In the genomic region with DNA sequence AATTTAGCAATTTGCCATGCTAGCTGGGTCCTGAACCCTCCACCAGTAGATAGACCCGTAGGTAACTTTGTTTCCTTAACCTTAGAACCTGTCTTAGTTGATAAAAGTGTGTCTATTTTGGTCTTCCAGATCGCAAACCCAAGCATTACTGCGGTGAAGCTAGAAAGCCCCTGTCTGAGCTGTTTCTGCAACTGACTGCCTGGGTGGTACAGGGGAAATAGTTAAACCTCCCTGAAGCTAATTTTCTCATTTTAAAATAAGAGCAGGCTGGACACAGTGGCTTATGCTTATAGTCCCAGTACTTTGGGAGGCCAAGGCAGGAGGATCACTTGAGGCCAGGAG, we compare ENCODE assay signal across 12 cellular contexts.
DNase-seq lines count a peak whose midpoint lies in the region; ATAC-seq, FAIRE-seq and TF ChIP-seq lines count a peak whose summit lies in the region.
"Had no signal": no experiment of that assay in that cellular context is flagged by ENCODE, and none has a peak within 500 bp of the region (broad histone marks: within the 10 kb centered on the region; RNA-seq: fewer than 3 reads in every experiment).

No MANE protein-coding gene starts in this region.

- no peak overlapping the region for H3K4me2 ChIP-seq in A549
- H3K4me2 ChIP-seq in KMS-11 = peak overlapping the region; percentile 36

- CTCF ChIA-PET in A549 (lab: Yijun Ruan, JAX) = interaction anchor here (0.6 to 6.5 kb wide), 9 partner anchors 9 to 342 kb away, joined by 3 to 32 read pairs (median 3); no protein-coding TSS in a partner anchor
- CTCF ChIA-PET in naive thymus-derived CD4-positive, alpha-beta T cell (lab: Charles Lee) = interaction anchor here (1.0 kb wide), 1 partner anchor 466 kb away, joined by 3 read pairs; no protein-coding TSS in a partner anchor

- 0 out of 2 replicates have a peak overlapping the region, but pooled peaks have one; percentile 4 for H2AFZ ChIP-seq in KMS-11 (ENCODE audit: low read depth)

- no peak overlapping the region for H3K4me3 Mint-ChIP-seq in naive thymus-derived CD4-positive, alpha-beta T cell

- H3K4me1 ChIP-seq in A549 (peaks cover 50% of the 10 kb centered on the region), KMS-11 (ENCODE audit: low read depth, poor library complexity, severe bottlenecking) (peaks cover 70% of the 10 kb centered on the region)
- H3K4me1 ChIP-seq in naive thymus-derived CD4-positive, alpha-beta T cell (ENCODE audit: control insufficient read depth in 2 of 2, insufficient read depth in 2 of 2, low read length in 2 of 2) = peaks cover 0 to 10% of the 10 kb centered on the region in 2 donors

- 83% methylated on average over 3 of the region's 3 CpGs for WGBS in A549 (ENCODE audit: missing lambda C conversion rate)

- TF ChIP-seq POLR2A in A549 (IDR thresholded peaks at IDR 0.05; ENCODE audit: low read length) = no peak

- no peaks in the 10 kb centered on the region for H4K20me1 ChIP-seq in KMS-11 (ENCODE audit: insufficient read depth)

- no peak for FAIRE-seq in A549 (lab: Jason Lieb, UNC)
- FAIRE-seq: A204.1 had no signal

- no peaks in the 10 kb centered on the region for H3K9me3 ChIP-seq in A549
- H3K9me3 ChIP-seq in naive thymus-derived CD4-positive, alpha-beta T cell (ENCODE audit: control insufficient read depth in 2 of 3, low read length in 3 of 3) = no peaks in the 10 kb centered on the region
- H3K9me3 ChIP-seq: sigmoid colon had no signal

- H3K27ac ChIP-seq in A549 = peak overlapping the region; percentile 72 to 78; a peak in 4 of 6 replicates
- peak overlapping the region; percentile 78 for H3K27ac ChIP-seq in KMS-11
- no peak overlapping the region for H3K27ac ChIP-seq in naive thymus-derived CD4-positive, alpha-beta T cell (ENCODE audit: low read depth, low read length)
- H3K27ac ChIP-seq: sigmoid colon had no signal

- H3K27ac Mint-ChIP-seq in naive thymus-derived CD4-positive, alpha-beta T cell = no peak overlapping the region

- no peak for DNase-seq in A549 (ENCODE audit: low read depth in 1 of 2, low spot score in 1 of 2)
- no peak for DNase-seq in NCI-H82 (lab: John Stamatoyannopoulos, UW)
- no peak for DNase-seq in GM19238 (ENCODE audit: insufficient read length, low spot score)
- no peak for DNase-seq in stimulated activated CD4-positive, alpha-beta T cell treated with anti-CD3 and anti-CD28 coated beads, Interleukin-2, amount 100 ng/mL, for 24 hours
- no peak for DNase-seq in naive thymus-derived CD4-positive, alpha-beta T cell
- DNase-seq: central memory CD4-positive, alpha-beta T cell; sigmoid colon; stimulated activated CD8-positive, alpha-beta memory T cell treated with anti-CD3 and anti-CD28 coated beads, Interleukin-4, amount 100 ng/mL, for 48 hours had no signal

- H3K79me2 ChIP-seq in KMS-11 (ENCODE audit: insufficient read depth, low read depth) = no peaks in the 10 kb centered on the region

- POLR2A ChIA-PET in A549 (lab: Yijun Ruan, JAX) = no interaction called here
- POLR2A ChIA-PET in naive thymus-derived CD4-positive, alpha-beta T cell (lab: Charles Lee) = no interaction called here

- TF ChIP-seq CTCF in A549 (IDR thresholded peaks at IDR 0.05) = no peak
- TF ChIP-seq CTCF in KMS-11 (conservative IDR thresholded peaks at IDR 0.05; ENCODE audit: low read depth, low read length) = no peak

- ATAC-seq in A549 (no peak), GM19324 (IDR thresholded peaks at IDR 0.05; ENCODE audit: low FRiP score, unreplicated experiment) (peak; percentile 51), HG02798 (IDR thresholded peaks at IDR 0.05; ENCODE audit: poor library complexity, unreplicated experiment) (peak; percentile 83)
- no peak for ATAC-seq in naive thymus-derived CD4-positive, alpha-beta T cell

- no peak for TF ChIP-seq RAD21 in A549 (conservative IDR thresholded peaks at IDR 0.05 in 1 of 2, IDR thresholded peaks at IDR 0.05 in 1 of 2)

- no peak for TF ChIP-seq EP300 in A549 (IDR thresholded peaks at IDR 0.05)

- H3K9me3 Mint-ChIP-seq in naive thymus-derived CD4-positive, alpha-beta T cell = no peaks in the 10 kb centered on the region

- peaks cover 9 to 47% (median 13%) of the 10 kb centered on the region in 5 donors for H3K27me3 Mint-ChIP-seq in naive thymus-derived CD4-positive, alpha-beta T cell

- H3K36me3 Mint-ChIP-seq in naive thymus-derived CD4-positive, alpha-beta T cell = no peaks in the 10 kb centered on the region

- H3K4me1 Mint-ChIP-seq in naive thymus-derived CD4-positive, alpha-beta T cell = peaks cover 7 to 14% (median 13%) of the 10 kb centered on the region in 7 donors

- intact Hi-C loops in naive thymus-derived CD4-positive, alpha-beta T cell (cut with micrococcal nuclease) = no loop called here

- no peak overlapping the region for H3K4me3 ChIP-seq in A549
- H3K4me3 ChIP-seq in KMS-11 (IDR thresholded peaks at IDR 0.05; ENCODE audit: insufficient read depth, low read depth, low read length) = no peak overlapping the region
- H3K4me3 ChIP-seq in naive thymus-derived CD4-positive, alpha-beta T cell (ENCODE audit: low read length) = no peak overlapping the region
- H3K4me3 ChIP-seq: sigmoid colon had no signal

- peak overlapping the region; percentile 15; the same call in 1 of the 2 replicates for H3K9ac ChIP-seq in KMS-11

- no peaks in the 10 kb centered on the region for H3K27me3 ChIP-seq in KMS-11 (ENCODE audit: insufficient read depth, low read depth)
- H3K27me3 ChIP-seq in naive thymus-derived CD4-positive, alpha-beta T cell (ENCODE audit: control insufficient read depth in 2 of 2, insufficient read depth in 2 of 2, low read length in 2 of 2) = peaks cover 0 to 3% of the 10 kb centered on the region in 2 donors
- H3K27me3 ChIP-seq: sigmoid colon had no signal

- no peaks in the 10 kb centered on the region for H3K36me3 ChIP-seq in KMS-11 (ENCODE audit: insufficient read depth)
- no peaks in the 10 kb centered on the region for H3K36me3 ChIP-seq in naive thymus-derived CD4-positive, alpha-beta T cell (ENCODE audit: control insufficient read depth in 2 of 3, insufficient read depth in 3 of 3, low read length in 3 of 3)
- H3K36me3 ChIP-seq: sigmoid colon had no signal

TF ChIP-seq in A549, 52 proteins besides CTCF, POLR2A, EP300 and RAD21:
- TF ChIP-seq FOSB (CRISPR knock-in tag; IDR thresholded peaks at IDR 0.05) (no peak), RNF2 (IDR thresholded peaks at IDR 0.05; ENCODE audit: borderline replicate concordance, low read depth) (no peak)
TF ChIP-seq in A549: peak in this region for 0.

Comparison
In these comparisons a context has a peak if more than half of its experiments do, and no peak if none do; other contexts are left out.
1. ATAC-seq: peak in GM19324 (single experiment) and HG02798 (single experiment); none in A549 (0 of 2) and naive thymus-derived CD4-positive, alpha-beta T cell (single experiment).